In genomic region chr2:69134546-69134945, GRCh38 we compare ENCODE assay signal across 1 cellular context.
TF ChIP-seq lines count a peak whose summit lies in the region.

No MANE protein-coding gene starts in this region.

TF ChIP-seq in IMR-90, 13 proteins besides CTCF, POLR2A, EP300 and RAD21 (continued from another document):
- TF ChIP-seq CHD1 (IDR thresholded peaks at IDR 0.05; ENCODE audit: low read depth, low read length) (no peak), RCOR1 (IDR thresholded peaks at IDR 0.05; ENCODE audit: insufficient replicate concordance, low read length) (no peak), FOS (IDR thresholded peaks at IDR 0.05; ENCODE audit: low read depth, low read length) (no peak), MAFK (IDR thresholded peaks at IDR 0.05; ENCODE audit: low read depth, low read length) (no peak)
